Comparison of ENCODE assay signal across 1 cellular context in the genomic region with DNA sequence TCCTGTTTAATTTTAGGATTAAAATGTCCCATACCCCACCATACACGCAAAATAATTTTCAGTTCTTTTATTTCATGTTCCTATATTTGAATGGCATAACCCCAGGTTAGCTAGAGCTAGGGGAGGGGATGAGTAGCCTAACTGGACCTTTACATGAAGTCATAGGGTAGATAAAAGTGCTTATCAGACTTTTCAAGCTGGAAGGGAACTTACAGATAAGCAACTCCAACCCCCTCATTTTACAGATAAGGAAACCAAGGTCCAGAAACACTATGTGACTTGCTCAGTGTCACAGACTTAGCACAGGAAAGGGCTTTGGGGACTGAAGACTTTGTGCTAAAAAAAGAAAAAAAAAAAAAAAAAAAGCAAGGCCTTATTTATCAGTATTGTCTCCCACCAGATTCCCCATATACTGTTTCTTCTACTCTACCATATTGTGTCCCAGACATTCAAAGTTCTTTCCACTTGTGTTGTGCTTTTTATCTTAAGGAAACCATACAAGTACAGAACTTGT.
TF ChIP-seq lines count a peak whose summit lies in the region.

No MANE protein-coding gene starts in this region.

TF ChIP-seq in K562, 482 proteins besides CTCF, POLR2A, EP300 and RAD21 (continued from another document and continues in another):
- TF ChIP-seq, protein P1, sequence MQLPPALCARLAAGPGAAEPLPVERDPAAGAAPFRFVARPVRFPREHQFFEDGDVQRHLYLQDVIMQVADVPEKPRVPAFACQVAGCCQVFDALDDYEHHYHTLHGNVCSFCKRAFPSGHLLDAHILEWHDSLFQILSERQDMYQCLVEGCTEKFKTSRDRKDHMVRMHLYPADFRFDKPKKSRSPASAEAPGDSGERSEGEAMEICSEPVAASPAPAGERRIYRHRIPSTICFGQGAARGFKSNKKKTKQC (CRISPR knock-in tag; IDR thresholded peaks at IDR 0.05): no peak
- TF ChIP-seq, protein P2, sequence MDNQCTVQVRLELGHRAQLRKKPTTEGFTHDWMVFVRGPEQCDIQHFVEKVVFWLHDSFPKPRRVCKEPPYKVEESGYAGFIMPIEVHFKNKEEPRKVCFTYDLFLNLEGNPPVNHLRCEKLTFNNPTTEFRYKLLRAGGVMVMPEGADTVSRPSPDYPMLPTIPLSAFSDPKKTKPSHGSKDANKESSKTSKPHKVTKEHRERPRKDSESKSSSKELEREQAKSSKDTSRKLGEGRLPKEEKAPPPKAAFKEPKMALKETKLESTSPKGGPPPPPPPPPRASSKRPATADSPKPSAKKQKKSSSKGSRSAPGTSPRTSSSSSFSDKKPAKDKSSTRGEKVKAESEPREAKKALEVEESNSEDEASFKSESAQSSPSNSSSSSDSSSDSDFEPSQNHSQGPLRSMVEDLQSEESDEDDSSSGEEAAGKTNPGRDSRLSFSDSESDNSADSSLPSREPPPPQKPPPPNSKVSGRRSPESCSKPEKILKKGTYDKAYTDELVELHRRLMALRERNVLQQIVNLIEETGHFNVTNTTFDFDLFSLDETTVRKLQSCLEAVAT (IDR thresholded peaks at IDR 0.05): peak in 1 of 2 experiments; percentile 7; a peak in 1 of 4 replicates
- TF ChIP-seq, protein P3, sequence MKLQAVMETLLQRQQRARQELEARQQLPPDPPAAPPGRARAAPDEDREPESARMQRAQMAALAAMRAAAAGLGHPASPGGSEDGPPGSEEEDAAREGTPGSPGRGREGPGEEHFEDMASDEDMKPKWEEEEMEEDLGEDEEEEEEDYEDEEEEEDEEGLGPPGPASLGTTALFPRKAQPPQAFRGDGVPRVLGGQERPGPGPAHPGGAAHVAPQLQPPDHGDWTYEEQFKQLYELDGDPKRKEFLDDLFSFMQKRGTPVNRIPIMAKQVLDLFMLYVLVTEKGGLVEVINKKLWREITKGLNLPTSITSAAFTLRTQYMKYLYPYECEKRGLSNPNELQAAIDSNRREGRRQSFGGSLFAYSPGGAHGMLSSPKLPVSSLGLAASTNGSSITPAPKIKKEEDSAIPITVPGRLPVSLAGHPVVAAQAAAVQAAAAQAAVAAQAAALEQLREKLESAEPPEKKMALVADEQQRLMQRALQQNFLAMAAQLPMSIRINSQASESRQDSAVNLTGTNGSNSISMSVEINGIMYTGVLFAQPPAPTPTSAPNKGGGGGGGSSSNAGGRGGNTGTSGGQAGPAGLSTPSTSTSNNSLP (IDR thresholded peaks at IDR 0.05; ENCODE audit: borderline replicate concordance, low read depth, low read length): peak; percentile 54; the same call in 1 of the 2 replicates
- TF ChIP-seq FOS (IDR thresholded peaks at IDR 0.05; ENCODE audit: extremely low read depth, insufficient read length): peak; percentile 11
- TF ChIP-seq, protein P4, sequence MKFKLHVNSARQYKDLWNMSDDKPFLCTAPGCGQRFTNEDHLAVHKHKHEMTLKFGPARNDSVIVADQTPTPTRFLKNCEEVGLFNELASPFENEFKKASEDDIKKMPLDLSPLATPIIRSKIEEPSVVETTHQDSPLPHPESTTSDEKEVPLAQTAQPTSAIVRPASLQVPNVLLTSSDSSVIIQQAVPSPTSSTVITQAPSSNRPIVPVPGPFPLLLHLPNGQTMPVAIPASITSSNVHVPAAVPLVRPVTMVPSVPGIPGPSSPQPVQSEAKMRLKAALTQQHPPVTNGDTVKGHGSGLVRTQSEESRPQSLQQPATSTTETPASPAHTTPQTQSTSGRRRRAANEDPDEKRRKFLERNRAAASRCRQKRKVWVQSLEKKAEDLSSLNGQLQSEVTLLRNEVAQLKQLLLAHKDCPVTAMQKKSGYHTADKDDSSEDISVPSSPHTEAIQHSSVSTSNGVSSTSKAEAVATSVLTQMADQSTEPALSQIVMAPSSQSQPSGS (CRISPR knock-in tag; IDR thresholded peaks at IDR 0.05): no peak
- no peak for TF ChIP-seq DDX20 (tag; IDR thresholded peaks at IDR 0.05; ENCODE audit: low read depth)
- TF ChIP-seq ZC3H8 (IDR thresholded peaks at IDR 0.05): no peak
- TF ChIP-seq ZNF785 (CRISPR knock-in tag; IDR thresholded peaks at IDR 0.05): no peak
- TF ChIP-seq, protein P5, sequence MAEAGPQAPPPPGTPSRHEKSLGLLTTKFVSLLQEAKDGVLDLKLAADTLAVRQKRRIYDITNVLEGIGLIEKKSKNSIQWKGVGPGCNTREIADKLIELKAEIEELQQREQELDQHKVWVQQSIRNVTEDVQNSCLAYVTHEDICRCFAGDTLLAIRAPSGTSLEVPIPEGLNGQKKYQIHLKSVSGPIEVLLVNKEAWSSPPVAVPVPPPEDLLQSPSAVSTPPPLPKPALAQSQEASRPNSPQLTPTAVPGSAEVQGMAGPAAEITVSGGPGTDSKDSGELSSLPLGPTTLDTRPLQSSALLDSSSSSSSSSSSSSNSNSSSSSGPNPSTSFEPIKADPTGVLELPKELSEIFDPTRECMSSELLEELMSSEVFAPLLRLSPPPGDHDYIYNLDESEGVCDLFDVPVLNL (CRISPR knock-in tag; IDR thresholded peaks at IDR 0.05; ENCODE audit: low read depth): no peak
- TF ChIP-seq, protein P6, sequence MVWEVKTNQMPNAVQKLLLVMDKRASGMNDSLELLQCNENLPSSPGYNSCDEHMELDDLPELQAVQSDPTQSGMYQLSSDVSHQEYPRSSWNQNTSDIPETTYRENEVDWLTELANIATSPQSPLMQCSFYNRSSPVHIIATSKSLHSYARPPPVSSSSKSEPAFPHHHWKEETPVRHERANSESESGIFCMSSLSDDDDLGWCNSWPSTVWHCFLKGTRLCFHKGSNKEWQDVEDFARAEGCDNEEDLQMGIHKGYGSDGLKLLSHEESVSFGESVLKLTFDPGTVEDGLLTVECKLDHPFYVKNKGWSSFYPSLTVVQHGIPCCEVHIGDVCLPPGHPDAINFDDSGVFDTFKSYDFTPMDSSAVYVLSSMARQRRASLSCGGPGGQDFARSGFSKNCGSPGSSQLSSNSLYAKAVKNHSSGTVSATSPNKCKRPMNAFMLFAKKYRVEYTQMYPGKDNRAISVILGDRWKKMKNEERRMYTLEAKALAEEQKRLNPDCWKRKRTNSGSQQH (CRISPR knock-in tag; IDR thresholded peaks at IDR 0.05): no peak
- TF ChIP-seq HMGN3 (IDR thresholded peaks at IDR 0.05; ENCODE audit: borderline replicate concordance, extremely low read depth, insufficient read length, low read depth, low read length): peak; percentile 98
- TF ChIP-seq EWSR1 (IDR thresholded peaks at IDR 0.05; ENCODE audit: borderline replicate concordance, low read depth, partially characterized antibody): no peak
- TF ChIP-seq SIX5 (IDR thresholded peaks at IDR 0.05; ENCODE audit: borderline replicate concordance in 1 of 2, insufficient read depth in 1 of 2, low read depth in 1 of 2, low read length in 2 of 2): no peak
- TF ChIP-seq CAMTA2 (CRISPR knock-in tag; conservative IDR thresholded peaks at IDR 0.05): no peak
- 0 out of 2 replicates have a peak, but pooled peaks have one; percentile 23 for TF ChIP-seq SP1 (CRISPR knock-in tag; IDR thresholded peaks at IDR 0.05)
- TF ChIP-seq ZSCAN32 (CRISPR knock-in tag; IDR thresholded peaks at IDR 0.05): no peak
- TF ChIP-seq KDM5B (IDR thresholded peaks at IDR 0.05; ENCODE audit: insufficient replicate concordance, low read depth, low read length): no peak
- TF ChIP-seq ELF1 (tag; IDR thresholded peaks at IDR 0.05): peak; percentile 44; the same call in 1 of the 2 replicates
- no peak for TF ChIP-seq RFX5 (IDR thresholded peaks at IDR 0.05; ENCODE audit: low read depth, low read length)
- no peak for TF ChIP-seq POLR2G (IDR thresholded peaks at IDR 0.05; ENCODE audit: low read depth, low read length)
- TF ChIP-seq ZZZ3 (IDR thresholded peaks at IDR 0.05): no peak
- TF ChIP-seq SUPT5H (IDR thresholded peaks at IDR 0.05): no peak
- peak; percentile 17; the same call in 1 of the 2 replicates for TF ChIP-seq MYC (IDR thresholded peaks at IDR 0.05; ENCODE audit: low read depth, low read length)
- no peak for TF ChIP-seq MYC (CRISPR knock-in tag; IDR thresholded peaks at IDR 0.05; ENCODE audit: borderline replicate concordance, low read depth)
- no peak for TF ChIP-seq FIP1L1 (IDR thresholded peaks at IDR 0.05; ENCODE audit: low read depth, low read length, poor library complexity, severe bottlenecking)
- TF ChIP-seq ATF7 (IDR thresholded peaks at IDR 0.05): peak; percentile 98
- no peak for TF ChIP-seq BCL6 (CRISPR knock-in tag; IDR thresholded peaks at IDR 0.05)
- peak; percentile 89; the same call in 1 of the 2 replicates for TF ChIP-seq ZNF644 (tag; IDR thresholded peaks at IDR 0.05; ENCODE audit: low read depth)
- TF ChIP-seq, protein P7, sequence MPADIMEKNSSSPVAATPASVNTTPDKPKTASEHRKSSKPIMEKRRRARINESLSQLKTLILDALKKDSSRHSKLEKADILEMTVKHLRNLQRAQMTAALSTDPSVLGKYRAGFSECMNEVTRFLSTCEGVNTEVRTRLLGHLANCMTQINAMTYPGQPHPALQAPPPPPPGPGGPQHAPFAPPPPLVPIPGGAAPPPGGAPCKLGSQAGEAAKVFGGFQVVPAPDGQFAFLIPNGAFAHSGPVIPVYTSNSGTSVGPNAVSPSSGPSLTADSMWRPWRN (IDR thresholded peaks at IDR 0.05; ENCODE audit: low read depth): peak; percentile 76
- TF ChIP-seq, protein P8, sequence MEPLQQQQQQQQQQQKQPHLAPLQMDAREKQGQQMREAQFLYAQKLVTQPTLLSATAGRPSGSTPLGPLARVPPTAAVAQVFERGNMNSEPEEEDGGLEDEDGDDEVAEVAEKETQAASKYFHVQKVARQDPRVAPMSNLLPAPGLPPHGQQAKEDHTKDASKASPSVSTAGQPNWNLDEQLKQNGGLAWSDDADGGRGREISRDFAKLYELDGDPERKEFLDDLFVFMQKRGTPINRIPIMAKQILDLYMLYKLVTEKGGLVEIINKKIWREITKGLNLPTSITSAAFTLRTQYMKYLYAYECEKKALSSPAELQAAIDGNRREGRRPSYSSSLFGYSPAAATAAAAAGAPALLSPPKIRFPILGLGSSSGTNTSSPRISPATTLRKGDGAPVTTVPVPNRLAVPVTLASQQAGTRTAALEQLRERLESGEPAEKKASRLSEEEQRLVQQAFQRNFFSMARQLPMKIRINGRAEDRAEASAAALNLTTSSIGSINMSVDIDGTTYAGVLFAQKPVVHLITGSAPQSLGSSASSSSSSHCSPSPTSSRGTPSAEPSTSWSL (CRISPR knock-in tag; IDR thresholded peaks at IDR 0.05; ENCODE audit: borderline replicate concordance): no peak
- TF ChIP-seq, protein P9, sequence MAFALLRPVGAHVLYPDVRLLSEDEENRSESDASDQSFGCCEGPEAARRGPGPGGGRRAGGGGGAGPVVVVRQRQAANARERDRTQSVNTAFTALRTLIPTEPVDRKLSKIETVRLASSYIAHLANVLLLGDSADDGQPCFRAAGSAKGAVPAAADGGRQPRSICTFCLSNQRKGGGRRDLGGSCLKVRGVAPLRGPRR (CRISPR knock-in tag; IDR thresholded peaks at IDR 0.05): no peak
- peak; percentile 52; the same call in 1 of the 2 replicates for TF ChIP-seq HLTF (IDR thresholded peaks at IDR 0.05)
- no peak for TF ChIP-seq ZNF764 (CRISPR knock-in tag; IDR thresholded peaks at IDR 0.05; ENCODE audit: low read depth)
- no peak for TF ChIP-seq MYBL2 (IDR thresholded peaks at IDR 0.05; ENCODE audit: low read depth)
- TF ChIP-seq MYBL2 (CRISPR knock-in tag; IDR thresholded peaks at IDR 0.05; ENCODE audit: borderline replicate concordance): no peak
- no peak for TF ChIP-seq MIER1 (IDR thresholded peaks at IDR 0.05; ENCODE audit: low read depth)
- TF ChIP-seq, protein P10, sequence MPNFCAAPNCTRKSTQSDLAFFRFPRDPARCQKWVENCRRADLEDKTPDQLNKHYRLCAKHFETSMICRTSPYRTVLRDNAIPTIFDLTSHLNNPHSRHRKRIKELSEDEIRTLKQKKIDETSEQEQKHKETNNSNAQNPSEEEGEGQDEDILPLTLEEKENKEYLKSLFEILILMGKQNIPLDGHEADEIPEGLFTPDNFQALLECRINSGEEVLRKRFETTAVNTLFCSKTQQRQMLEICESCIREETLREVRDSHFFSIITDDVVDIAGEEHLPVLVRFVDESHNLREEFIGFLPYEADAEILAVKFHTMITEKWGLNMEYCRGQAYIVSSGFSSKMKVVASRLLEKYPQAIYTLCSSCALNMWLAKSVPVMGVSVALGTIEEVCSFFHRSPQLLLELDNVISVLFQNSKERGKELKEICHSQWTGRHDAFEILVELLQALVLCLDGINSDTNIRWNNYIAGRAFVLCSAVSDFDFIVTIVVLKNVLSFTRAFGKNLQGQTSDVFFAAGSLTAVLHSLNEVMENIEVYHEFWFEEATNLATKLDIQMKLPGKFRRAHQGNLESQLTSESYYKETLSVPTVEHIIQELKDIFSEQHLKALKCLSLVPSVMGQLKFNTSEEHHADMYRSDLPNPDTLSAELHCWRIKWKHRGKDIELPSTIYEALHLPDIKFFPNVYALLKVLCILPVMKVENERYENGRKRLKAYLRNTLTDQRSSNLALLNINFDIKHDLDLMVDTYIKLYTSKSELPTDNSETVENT (CRISPR knock-in tag; IDR thresholded peaks at IDR 0.05): no peak
- TF ChIP-seq, protein P11, sequence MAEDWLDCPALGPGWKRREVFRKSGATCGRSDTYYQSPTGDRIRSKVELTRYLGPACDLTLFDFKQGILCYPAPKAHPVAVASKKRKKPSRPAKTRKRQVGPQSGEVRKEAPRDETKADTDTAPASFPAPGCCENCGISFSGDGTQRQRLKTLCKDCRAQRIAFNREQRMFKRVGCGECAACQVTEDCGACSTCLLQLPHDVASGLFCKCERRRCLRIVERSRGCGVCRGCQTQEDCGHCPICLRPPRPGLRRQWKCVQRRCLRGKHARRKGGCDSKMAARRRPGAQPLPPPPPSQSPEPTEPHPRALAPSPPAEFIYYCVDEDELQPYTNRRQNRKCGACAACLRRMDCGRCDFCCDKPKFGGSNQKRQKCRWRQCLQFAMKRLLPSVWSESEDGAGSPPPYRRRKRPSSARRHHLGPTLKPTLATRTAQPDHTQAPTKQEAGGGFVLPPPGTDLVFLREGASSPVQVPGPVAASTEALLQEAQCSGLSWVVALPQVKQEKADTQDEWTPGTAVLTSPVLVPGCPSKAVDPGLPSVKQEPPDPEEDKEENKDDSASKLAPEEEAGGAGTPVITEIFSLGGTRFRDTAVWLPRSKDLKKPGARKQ (CRISPR knock-in tag; IDR thresholded peaks at IDR 0.05): no peak
- TF ChIP-seq MAFK (IDR thresholded peaks at IDR 0.05; ENCODE audit: low read length): no peak
- TF ChIP-seq BCOR (IDR thresholded peaks at IDR 0.05): peak; percentile 90; the same call in 1 of the 2 replicates
- TF ChIP-seq, protein P12, sequence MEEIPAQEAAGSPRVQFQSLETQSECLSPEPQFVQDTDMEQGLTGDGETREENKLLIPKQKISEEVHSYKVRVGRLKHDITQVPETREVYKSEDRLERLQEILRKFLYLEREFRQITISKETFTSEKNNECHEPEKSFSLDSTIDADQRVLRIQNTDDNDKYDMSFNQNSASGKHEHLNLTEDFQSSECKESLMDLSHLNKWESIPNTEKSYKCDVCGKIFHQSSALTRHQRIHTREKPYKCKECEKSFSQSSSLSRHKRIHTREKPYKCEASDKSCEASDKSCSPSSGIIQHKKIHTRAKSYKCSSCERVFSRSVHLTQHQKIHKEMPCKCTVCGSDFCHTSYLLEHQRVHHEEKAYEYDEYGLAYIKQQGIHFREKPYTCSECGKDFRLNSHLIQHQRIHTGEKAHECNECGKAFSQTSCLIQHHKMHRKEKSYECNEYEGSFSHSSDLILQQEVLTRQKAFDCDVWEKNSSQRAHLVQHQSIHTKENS (CRISPR knock-in tag; IDR thresholded peaks at IDR 0.05): no peak
- TF ChIP-seq HMG20A (CRISPR knock-in tag; conservative IDR thresholded peaks at IDR 0.05): no peak
- TF ChIP-seq ZNF76 (CRISPR knock-in tag; IDR thresholded peaks at IDR 0.05; ENCODE audit: borderline replicate concordance): no peak
- TF ChIP-seq LCOR (CRISPR knock-in tag; IDR thresholded peaks at IDR 0.05): no peak
- TF ChIP-seq ARHGAP35 (IDR thresholded peaks at IDR 0.05; ENCODE audit: partially characterized antibody): no peak
- no peak for TF ChIP-seq ZNF12 (CRISPR knock-in tag; IDR thresholded peaks at IDR 0.05)
- peak; percentile 15; the same call in 1 of the 2 replicates for TF ChIP-seq ELF2 (CRISPR knock-in tag; IDR thresholded peaks at IDR 0.05)
- peak; percentile 80 for TF ChIP-seq MEF2A (IDR thresholded peaks at IDR 0.05; ENCODE audit: control insufficient read depth, low read depth, low read length)
- TF ChIP-seq PCBP2 (IDR thresholded peaks at IDR 0.05; ENCODE audit: low read depth, low read length, poor library complexity, severe bottlenecking): no peak
- TF ChIP-seq EHMT2 (IDR thresholded peaks at IDR 0.05): no peak
